1 cellular context compared by ENCODE assay signal in genomic region chr12:82474181-82474797, GRCh38.
TF ChIP-seq lines count a peak whose summit lies in the region.

No MANE protein-coding gene starts in this region.

TF ChIP-seq in GM23338, 12 proteins besides CTCF, POLR2A, EP300 and RAD21 (continued from another document):
- TF ChIP-seq ZNF462 (CRISPR knock-in tag; IDR thresholded peaks at IDR 0.05) (no peak), ZNF114 (CRISPR knock-in tag; IDR thresholded peaks at IDR 0.05) (no peak), EZH2 (IDR thresholded peaks at IDR 0.05; ENCODE audit: low read depth, unreplicated experiment) (no peak), JUNB (IDR thresholded peaks at IDR 0.05; ENCODE audit: unreplicated experiment) (no peak)
